In genomic region chr5:119373449-119373858, GRCh38 we compare ENCODE assay signal across 16 cellular contexts. TPM values are rescaled to one million over a fixed set of nuclear protein-coding genes. Genes with fewer than 3 reads are reported as not detected.
DNase-seq lines count a peak whose midpoint lies in the region; ATAC-seq, FAIRE-seq and TF ChIP-seq lines count a peak whose summit lies in the region.
"Had no signal": no experiment of that assay in that cellular context is flagged by ENCODE, and none has a peak within 500 bp of the region (broad histone marks: within the 10 kb centered on the region; RNA-seq: fewer than 3 reads in every experiment).

No MANE protein-coding gene starts in this region.

- no peak overlapping the region for H3K9ac ChIP-seq in endodermal cell (ENCODE audit: extremely low read depth, low read length, poor library complexity, severe bottlenecking)
- H3K9ac ChIP-seq: BLaER1 treated with 17β-estradiol and CSF1 and Interleukin-3, amounts not matched to agents 10 nM and 100 nM had no signal

- TF ChIP-seq POLR2A in H54 (IDR thresholded peaks at IDR 0.05; ENCODE audit: low read depth, low read length): no peak

- peak overlapping the region; percentile 62 for H3K27ac Mint-ChIP-seq in activated B cell treated with CpG ODN at 0.5 μM for 24 hours
- no peak overlapping the region for H3K27ac Mint-ChIP-seq in endodermal cell

- peaks cover 55% of the 10 kb centered on the region for H3K36me3 Mint-ChIP-seq in activated B cell treated with CpG ODN at 0.5 μM for 24 hours (ENCODE audit: low read depth)
- H3K36me3 Mint-ChIP-seq in endodermal cell (ENCODE audit: low read depth): peaks cover 4% of the 10 kb centered on the region

- no peak overlapping the region for H3K4me3 Mint-ChIP-seq in activated B cell treated with CpG ODN at 0.5 μM for 24 hours
- no peak overlapping the region for H3K4me3 Mint-ChIP-seq in endodermal cell

- FAIRE-seq in H54 (lab: Jason Lieb, UNC): no peak

- H3K27me3 Mint-ChIP-seq in activated B cell treated with CpG ODN at 0.5 μM for 24 hours (no peaks in the 10 kb centered on the region), endodermal cell (ENCODE audit: insufficient read depth) (no peaks in the 10 kb centered on the region)

- peak; percentile 67 for ATAC-seq in GM18498 (IDR thresholded peaks at IDR 0.05; ENCODE audit: unreplicated experiment)
- ATAC-seq in GM19397 (IDR thresholded peaks at IDR 0.05; ENCODE audit: unreplicated experiment): peak; percentile 61
- peak; percentile 40 for ATAC-seq in HG02970 (IDR thresholded peaks at IDR 0.05; ENCODE audit: low FRiP score, unreplicated experiment)
- no peak for ATAC-seq in activated B cell treated with CpG ODN at 0.5 μM for 24 hours (ENCODE audit: low read depth)

- CTCF ChIA-PET in activated B cell treated with CpG ODN at 0.5 μM for 24 hours (lab: Charles Lee): no interaction called here

- no peaks in the 10 kb centered on the region for H3K27me3 ChIP-seq in endodermal cell (ENCODE audit: control insufficient read depth, insufficient read depth, low read length, poor library complexity, severe bottlenecking)
- H3K27me3 ChIP-seq: BLaER1 treated with 17β-estradiol and CSF1 and Interleukin-3, amounts not matched to agents 10 nM and 100 nM; esophagus muscularis mucosa; tibial nerve had no signal

- 92 to 100% methylated on average over 1 to 4 of the region's 4 CpGs for WGBS in endodermal cell (ENCODE audit: insufficient coverage in 1 of 2, insufficient read length in 1 of 2), 2 experiments

- no peaks in the 10 kb centered on the region for H3K9me3 ChIP-seq in endodermal cell (ENCODE audit: control insufficient read depth, low read length)
- H3K9me3 ChIP-seq: esophagus muscularis mucosa, tibial nerve had no signal

- no peak for DNase-seq in activated B cell treated with CpG ODN at 0.5 μM for 24 hours
- DNase-seq in central memory CD4-positive, alpha-beta T cell: no peak
- DNase-seq in H54 (ENCODE audit: insufficient read length, low spot score): no peak
- no peak for DNase-seq in endodermal cell
- DNase-seq in SHP77 (lab: John Stamatoyannopoulos, UW): no peak
- DNase-seq: activated CD4-positive, alpha-beta T cell treated with anti-CD3 and anti-CD28 coated beads for 4 hours; anterior cingulate cortex; islet precursor cell; NCI-H1930; occipital lobe had no signal

- TF ChIP-seq CTCF in activated B cell treated with CpG ODN at 0.5 μM for 24 hours (IDR thresholded peaks at IDR 0.05) (no peak), endodermal cell (conservative IDR thresholded peaks at IDR 0.05) (no peak)

- no peak overlapping the region for H3K27ac ChIP-seq in endodermal cell (ENCODE audit: low read depth, low read length)
- H3K27ac ChIP-seq: BLaER1 treated with 17β-estradiol and CSF1 and Interleukin-3, amounts not matched to agents 10 nM and 100 nM; tibial nerve had no signal

- H3K4me1 ChIP-seq in endodermal cell (ENCODE audit: control insufficient read depth, insufficient read depth, low read length): no peaks in the 10 kb centered on the region

- no peak overlapping the region for H3K4me3 ChIP-seq in endodermal cell (ENCODE audit: low read length)
- H3K4me3 ChIP-seq: BLaER1 treated with 17β-estradiol and CSF1 and Interleukin-3, amounts not matched to agents 10 nM and 100 nM; esophagus muscularis mucosa; tibial nerve had no signal

- H3K9me3 Mint-ChIP-seq in activated B cell treated with CpG ODN at 0.5 μM for 24 hours (no peaks in the 10 kb centered on the region), endodermal cell (no peaks in the 10 kb centered on the region)

- peaks cover 18% of the 10 kb centered on the region for H3K36me3 ChIP-seq in endodermal cell (ENCODE audit: control insufficient read depth, insufficient read depth, low read length)
- H3K36me3 ChIP-seq: esophagus muscularis mucosa, tibial nerve had no signal

- H3K4me1 Mint-ChIP-seq in activated B cell treated with CpG ODN at 0.5 μM for 24 hours: peaks cover 73% of the 10 kb centered on the region
- H3K4me1 Mint-ChIP-seq in endodermal cell: peaks cover 11% of the 10 kb centered on the region

- POLR2A ChIA-PET in activated B cell treated with CpG ODN at 0.5 μM for 24 hours (lab: Charles Lee): interaction anchor here (0.6 to 1.6 kb wide), 3 partner anchors 15 to 105 kb away, joined by 3 to 4 read pairs (median 3); no protein-coding TSS in a partner anchor

- intact Hi-C loops in activated B cell treated with CpG ODN at 0.5 μM for 24 hours (cut with micrococcal nuclease): loop anchor here (1.0 kb wide), 1 partner anchor 14 kb away; no protein-coding TSS in a partner anchor

RNA-seq across cellular contexts. Expression of gene TNFAIP8, which starts 17.6 kb away (rescaled TPM):
- total RNA-seq in activated B cell treated with CpG ODN at 0.5 μM for 24 hours (135 and 149 TPM in 2 replicates), endodermal cell (10 to 100 TPM; 29.6 to 39.5 TPM)
- 16.1 TPM for polyA plus RNA-seq in endodermal cell (2013, experiment 1 of 2)
- 14.5 TPM for polyA plus RNA-seq in endodermal cell (2013, experiment 2 of 2)
